12 cellular contexts compared by ENCODE assay signal in the genomic region with DNA sequence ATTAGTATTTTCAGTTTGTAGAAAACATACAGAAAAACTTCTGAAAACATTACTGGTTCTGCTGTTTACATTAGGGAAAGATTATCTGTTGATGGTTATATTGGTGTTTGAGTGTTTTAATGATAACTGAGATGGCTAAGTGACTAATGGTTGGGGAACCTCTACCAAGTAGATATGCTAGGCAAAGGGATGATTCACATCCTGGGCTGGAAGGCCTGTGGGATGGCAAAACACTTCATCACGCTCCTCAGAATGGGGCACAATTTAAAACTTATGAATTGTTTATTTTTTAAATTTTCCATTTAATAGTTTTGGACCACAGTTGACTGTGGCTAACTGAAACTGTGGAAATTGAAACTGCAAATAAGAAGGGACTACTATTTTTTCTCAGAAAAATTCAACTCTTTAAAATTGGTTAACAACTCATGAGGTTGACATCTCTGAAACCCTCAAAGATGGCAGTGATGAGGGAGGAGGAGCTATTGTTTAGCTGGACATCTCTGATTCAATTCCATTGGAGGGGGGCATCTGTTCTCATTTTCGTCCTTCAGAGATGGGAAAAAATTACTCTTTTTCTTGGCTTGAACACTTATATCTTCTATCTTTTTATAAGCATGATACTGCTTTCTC. TPM values are rescaled to one million over a fixed set of nuclear protein-coding genes. Genes with fewer than 3 reads are reported as not detected.
A peak's percentile ranks its signal among the peaks of the same experiment; 100 is the strongest.
DNase-seq lines count a peak whose midpoint lies in the region; ATAC-seq and TF ChIP-seq lines count a peak whose summit lies in the region.
"Had no signal": no experiment of that assay in that cellular context is flagged by ENCODE, and none has a peak within 500 bp of the region (broad histone marks: within the 10 kb centered on the region; RNA-seq: fewer than 3 reads in every experiment).

No MANE protein-coding gene starts in this region.

- peaks cover 13% of the 10 kb centered on the region for H3K36me3 Mint-ChIP-seq in activated CD8-positive, alpha-beta T cell treated with anti-CD3 and anti-CD28 coated beads for 36 hours (ENCODE audit: low read depth)

- CTCF ChIA-PET in activated CD8-positive, alpha-beta T cell treated with anti-CD3 and anti-CD28 coated beads for 36 hours (lab: Charles Lee), result interaction anchor here (0.7 to 2.7 kb wide), 8 partner anchors 10 to 80 kb away, joined by 3 to 13 read pairs (median 4); no protein-coding TSS in a partner anchor

- ATAC-seq in activated CD8-positive, alpha-beta T cell treated with anti-CD3 and anti-CD28 coated beads for 36 hours, result peak; percentile 83
- no peak for ATAC-seq in GM18519 (IDR thresholded peaks at IDR 0.05; ENCODE audit: low FRiP score, unreplicated experiment)
- ATAC-seq in GM18505 (IDR thresholded peaks at IDR 0.05; ENCODE audit: unreplicated experiment), result no peak
- ATAC-seq: body of pancreas; naive thymus-derived CD8-positive, alpha-beta T cell had no signal

- peak overlapping the region; percentile 25 for H3K4me3 ChIP-seq in GM23248
- H3K4me3 ChIP-seq: body of pancreas had no signal

- peak overlapping the region; percentile 62 for H3K27ac ChIP-seq in GM23248
- H3K27ac ChIP-seq: body of pancreas had no signal

- H3K4me3 Mint-ChIP-seq in activated CD8-positive, alpha-beta T cell treated with anti-CD3 and anti-CD28 coated beads for 36 hours, result peak overlapping the region; percentile 11

- no peaks in the 10 kb centered on the region for H3K27me3 Mint-ChIP-seq in activated CD8-positive, alpha-beta T cell treated with anti-CD3 and anti-CD28 coated beads for 36 hours
- H3K27me3 Mint-ChIP-seq: naive thymus-derived CD8-positive, alpha-beta T cell had no signal

- in situ Hi-C loops in ACHN (cut with HindIII; ENCODE audit: low pct_ligation_motif_present, low pct_unique_long_range_greater_than_20kb, low sequenced_read_pairs) (no loop called here), GM23248 (cut with MboI) (no loop called here)

- H3K27ac Mint-ChIP-seq in activated CD8-positive, alpha-beta T cell treated with anti-CD3 and anti-CD28 coated beads for 36 hours, result peak overlapping the region; percentile 78

- H3K79me2 ChIP-seq in GM23248 (ENCODE audit: insufficient read depth), result no peaks in the 10 kb centered on the region

- WGBS in GM23248 (ENCODE audit: low coverage in 1 of 2, low lambda C conversion rate in 2 of 2, missing lambda C conversion rate in 2 of 2), 2 experiments, result 1 to 3% methylated on average over 2 of the region's 2 CpGs

- H2AFZ ChIP-seq in GM23248, result peak overlapping the region; percentile 9; the same call in 1 of the 2 replicates

- H3K9me3 Mint-ChIP-seq in activated CD8-positive, alpha-beta T cell treated with anti-CD3 and anti-CD28 coated beads for 36 hours, result no peaks in the 10 kb centered on the region
- H3K9me3 Mint-ChIP-seq: naive thymus-derived CD8-positive, alpha-beta T cell had no signal

- peaks cover 26% of the 10 kb centered on the region for H3F3A ChIP-seq in GM23248 (ENCODE audit: insufficient read depth)

- no peaks in the 10 kb centered on the region for H4K20me1 ChIP-seq in GM23248 (ENCODE audit: insufficient read depth)

- no peak for TF ChIP-seq CTCF in activated CD8-positive, alpha-beta T cell treated with anti-CD3 and anti-CD28 coated beads for 36 hours (IDR thresholded peaks at IDR 0.05)

- H3K4me1 Mint-ChIP-seq in activated CD8-positive, alpha-beta T cell treated with anti-CD3 and anti-CD28 coated beads for 36 hours (ENCODE audit: low read depth), result peaks cover 53% of the 10 kb centered on the region

- H3K9ac ChIP-seq in GM23248, result no peak overlapping the region

- H3K9me3 ChIP-seq in GM23248 (ENCODE audit: low read depth), result no peaks in the 10 kb centered on the region
- H3K9me3 ChIP-seq: body of pancreas had no signal

- peaks cover 29% of the 10 kb centered on the region for H3K4me1 ChIP-seq in GM23248 (ENCODE audit: insufficient read depth)
- H3K4me1 ChIP-seq: body of pancreas had no signal

- H3K4me2 ChIP-seq in GM23248 (ENCODE audit: unreplicated experiment), result peak overlapping the region; percentile 68

- peak; percentile 62 for DNase-seq in ACHN
- peak; percentile 92 for DNase-seq in GM23248
- peak; percentile 64 for DNase-seq in activated CD8-positive, alpha-beta T cell treated with anti-CD3 and anti-CD28 coated beads for 36 hours
- peak; percentile 66 for DNase-seq in foreskin melanocyte
- no peak for DNase-seq in globus pallidus (ENCODE audit: low spot score)
- no peak for DNase-seq in NCI-H510A (lab: John Stamatoyannopoulos, UW)
- DNase-seq: body of pancreas; DMS79 treated with DMSO at 0.1 percent for 48 hours; naive thymus-derived CD8-positive, alpha-beta T cell; NCI-H82 had no signal

- no peaks in the 10 kb centered on the region for H3K36me3 ChIP-seq in GM23248 (ENCODE audit: low read depth)

- TF ChIP-seq POLR2A in GM18505 (IDR thresholded peaks at IDR 0.05; ENCODE audit: borderline replicate concordance, extremely low read depth, insufficient read depth, insufficient read length), result no peak

- intact Hi-C loops in activated CD8-positive, alpha-beta T cell treated with anti-CD3 and anti-CD28 coated beads for 36 hours (cut with micrococcal nuclease), result no loop called here

- no peaks in the 10 kb centered on the region for H3K9me2 ChIP-seq in GM23248 (ENCODE audit: insufficient read depth)

- POLR2A ChIA-PET in activated CD8-positive, alpha-beta T cell treated with anti-CD3 and anti-CD28 coated beads for 36 hours (lab: Charles Lee), result interaction anchor here (1.2 kb wide), 2 partner anchors 10 to 150 kb away, joined by 4 read pairs; no protein-coding TSS in a partner anchor

- H3K27me3 ChIP-seq in GM23248 (replicated peaks; ENCODE audit: insufficient read depth), result no peaks in the 10 kb centered on the region
- H3K27me3 ChIP-seq: body of pancreas had no signal

RNA-seq across cellular contexts. Expression of a gene that starts 21.2 kb away (rescaled TPM):
- total RNA-seq in GM23248 (2014; rRNA removed; shearing (Covaris generic)), result 0.38 and 0.54 TPM in 2 replicates
- 0.11 TPM in 1 of 2 replicates, not detected in the other for polyA plus RNA-seq in GM23248 (2016; fragmentation: Nextera tagmentation; extraction: Ambion mirVana)
- total RNA-seq in activated CD8-positive, alpha-beta T cell treated with anti-CD3 and anti-CD28 coated beads for 36 hours, result 10 to 100 TPM; 10.8 to 11.4 TPM

Comparison
In these comparisons a context has a peak if more than half of its experiments do, and no peak if none do; other contexts are left out.
1. DNase-seq: peak in ACHN (single experiment), GM23248 (single experiment), activated CD8-positive, alpha-beta T cell treated with anti-CD3 and anti-CD28 coated beads for 36 hours (single experiment) and foreskin melanocyte (single experiment); none in globus pallidus (single experiment) and NCI-H510A (single experiment).